In the genomic region with DNA sequence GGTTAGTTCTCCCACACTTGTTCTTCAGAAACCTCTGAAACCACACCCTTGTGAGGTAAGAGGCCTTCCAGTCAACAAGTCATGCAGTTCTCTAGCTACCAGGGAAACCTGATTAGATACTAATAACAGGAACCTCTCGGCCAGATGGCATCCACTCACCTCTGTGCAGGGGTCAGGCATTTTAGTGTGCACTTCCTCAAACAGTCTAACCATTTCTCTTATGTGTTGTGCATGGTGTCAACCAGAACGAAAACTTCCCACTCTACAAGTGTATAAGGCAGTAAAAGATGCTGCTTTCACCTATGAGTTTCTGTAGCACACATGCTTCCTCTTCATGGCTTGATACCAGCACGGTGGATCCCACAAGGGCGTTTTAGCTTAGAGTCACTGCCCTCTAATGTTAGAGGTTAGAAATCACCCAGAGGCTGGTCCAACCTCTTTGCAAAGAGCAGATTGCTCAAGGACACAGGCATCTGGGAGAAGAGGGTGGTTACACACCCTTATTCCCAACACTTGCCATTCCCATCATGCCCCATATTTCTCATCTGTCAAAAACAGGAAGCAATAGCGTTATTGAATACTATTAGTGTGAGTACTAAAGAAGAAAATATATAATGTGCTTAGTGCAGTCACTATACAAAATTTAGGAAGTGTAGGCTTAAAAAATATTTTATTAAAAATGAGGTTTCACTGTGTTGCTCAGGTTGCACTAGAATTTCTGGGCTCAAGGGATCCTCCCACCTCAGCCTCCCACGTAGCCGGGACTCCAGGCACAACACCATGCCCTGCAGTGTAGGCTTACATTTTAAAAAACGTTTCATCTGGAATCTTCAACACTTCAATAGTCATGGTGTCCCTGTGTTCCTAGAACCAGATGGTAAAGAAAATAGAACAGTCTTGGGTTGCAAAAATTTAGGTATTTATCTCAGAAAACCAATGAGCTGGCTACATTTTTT, we compare ENCODE assay signal across 8 cellular contexts. TPM values are rescaled to one million over a fixed set of nuclear protein-coding genes. Genes with fewer than 3 reads are reported as not detected.
DNase-seq lines count a peak whose midpoint lies in the region; ATAC-seq and TF ChIP-seq lines count a peak whose summit lies in the region.

No MANE protein-coding gene starts in this region.

- no peaks in the 10 kb centered on the region for H3K9me3 Mint-ChIP-seq in activated T-cell treated with anti-CD3 and anti-CD28 coated beads, Interleukin-2, amount 50 U/mL, for 72 hours

- H3K27ac Mint-ChIP-seq in activated T-cell treated with anti-CD3 and anti-CD28 coated beads, Interleukin-2, amount 50 U/mL, for 72 hours: peak overlapping the region; percentile 10

- H3K27ac ChIP-seq in heart right ventricle: peak overlapping the region in 3 of 10 donors; percentile 6 to 49 (median 31)

- DNase-seq in COLO668 (lab: John Stamatoyannopoulos, UW; ENCODE audit: unreplicated experiment) (peak; percentile 72), NCI-H2171 (lab: John Stamatoyannopoulos, UW) (peak; percentile 16), heart right ventricle (peak in 1 of 2 donors; percentile 36), middle frontal gyrus (ENCODE audit: extremely low spot score, low spot score) (no peak)
- peak; percentile 40 to 47 for DNase-seq in activated T-cell treated with anti-CD3 and anti-CD28 coated beads, Interleukin-2, amount 50 U/mL, for 72 hours
- peak; percentile 11 for DNase-seq in stimulated activated CD4-positive, alpha-beta T cell treated with anti-CD3 and anti-CD28 coated beads, Interleukin-4, amount 100 ng/mL, for 24 hours

- ATAC-seq in GM18858 (IDR thresholded peaks at IDR 0.05; ENCODE audit: unreplicated experiment) (peak; percentile 95), HG02970 (IDR thresholded peaks at IDR 0.05; ENCODE audit: low FRiP score, unreplicated experiment) (peak; percentile 96), heart right ventricle (peak; percentile 87 to 95 (median 91))
- peak; percentile 92 to 93 for ATAC-seq in activated T-cell treated with anti-CD3 and anti-CD28 coated beads, Interleukin-2, amount 50 U/mL, for 72 hours (replicated peaks in 1 of 2)

- no peaks in the 10 kb centered on the region for H3K36me3 ChIP-seq in heart right ventricle

- H3K4me3 ChIP-seq in heart right ventricle: no peak overlapping the region

- peak in 6 of 9 donors; percentile 19 to 55 (median 48) for TF ChIP-seq CTCF in heart right ventricle (IDR thresholded peaks at IDR 0.05)

- no peaks in the 10 kb centered on the region for H3K36me3 Mint-ChIP-seq in activated T-cell treated with anti-CD3 and anti-CD28 coated beads, Interleukin-2, amount 50 U/mL, for 72 hours (ENCODE audit: insufficient read depth in 2 of 2)

- H3K4me3 Mint-ChIP-seq in activated T-cell treated with anti-CD3 and anti-CD28 coated beads, Interleukin-2, amount 50 U/mL, for 72 hours: peak overlapping the region in 1 of 2 donors; percentile 48

- H3K4me1 Mint-ChIP-seq in activated T-cell treated with anti-CD3 and anti-CD28 coated beads, Interleukin-2, amount 50 U/mL, for 72 hours (ENCODE audit: low read depth): peaks cover 12% of the 10 kb centered on the region

- peaks cover 15% of the 10 kb centered on the region for H3K27me3 Mint-ChIP-seq in activated T-cell treated with anti-CD3 and anti-CD28 coated beads, Interleukin-2, amount 50 U/mL, for 72 hours (ENCODE audit: low read depth)

- H3K4me1 ChIP-seq in heart right ventricle: peaks cover 0 to 17% (median 0%) of the 10 kb centered on the region in 9 donors

- peaks cover 0 to 8% (median 0%) of the 10 kb centered on the region in 11 donors for H3K9me3 ChIP-seq in heart right ventricle

- intact Hi-C loops in heart right ventricle (cut with DNase I): loop anchor here in 5 of 10 donors (1.0 to 10.0 kb wide), 6 partner anchors 59 to 99 kb away; a partner anchor contains a TSS

- H3K27me3 ChIP-seq in heart right ventricle: no peaks in the 10 kb centered on the region

- 43 to 46% methylated on average over 8 of the region's 8 CpGs for WGBS in heart right ventricle, 2 donors

RNA-seq across cellular contexts. Expression of a gene that starts 34.5 kb away (rescaled TPM):
- under 1 TPM; 0.42 to 0.82 TPM for total RNA-seq in activated T-cell treated with anti-CD3 and anti-CD28 coated beads, Interleukin-2, amount 50 U/mL, for 72 hours
- 10 to 100 TPM; 12.7 to 47.8 (median 17.0) TPM for total RNA-seq in heart right ventricle
- 1 to 10 TPM; 4.5 to 9.3 TPM for polyA plus RNA-seq in heart right ventricle

RNA-seq across cellular contexts. Expression of a gene that starts 59.2 kb away (rescaled TPM):
- total RNA-seq in activated T-cell treated with anti-CD3 and anti-CD28 coated beads, Interleukin-2, amount 50 U/mL, for 72 hours: 10 to 100 TPM; 17.5 to 23.7 TPM
- 10 to 100 TPM; 56.8 to 87.4 (median 62.6) TPM for total RNA-seq in heart right ventricle
- polyA plus RNA-seq in heart right ventricle: 10 to 100 TPM; 24.7 to 25.5 TPM

Comparison
In these comparisons a context has a peak if more than half of its experiments do, and no peak if none do; other contexts are left out.
1. RNA of a gene that starts 34.5 kb away (total RNA-seq): 12.7 to 47.8 TPM in heart right ventricle; 0.42 to 0.82 TPM in activated T-cell treated with anti-CD3 and anti-CD28 coated beads, Interleukin-2, amount 50 U/mL, for 72 hours; every median in the first group is over 4 times any median in the second.
2. Peak in every context shown above with its lines, with median percentiles within 50 percentile points of each other: ATAC-seq.